Comparison of ENCODE assay signal across 34 cellular contexts in the genomic region with DNA sequence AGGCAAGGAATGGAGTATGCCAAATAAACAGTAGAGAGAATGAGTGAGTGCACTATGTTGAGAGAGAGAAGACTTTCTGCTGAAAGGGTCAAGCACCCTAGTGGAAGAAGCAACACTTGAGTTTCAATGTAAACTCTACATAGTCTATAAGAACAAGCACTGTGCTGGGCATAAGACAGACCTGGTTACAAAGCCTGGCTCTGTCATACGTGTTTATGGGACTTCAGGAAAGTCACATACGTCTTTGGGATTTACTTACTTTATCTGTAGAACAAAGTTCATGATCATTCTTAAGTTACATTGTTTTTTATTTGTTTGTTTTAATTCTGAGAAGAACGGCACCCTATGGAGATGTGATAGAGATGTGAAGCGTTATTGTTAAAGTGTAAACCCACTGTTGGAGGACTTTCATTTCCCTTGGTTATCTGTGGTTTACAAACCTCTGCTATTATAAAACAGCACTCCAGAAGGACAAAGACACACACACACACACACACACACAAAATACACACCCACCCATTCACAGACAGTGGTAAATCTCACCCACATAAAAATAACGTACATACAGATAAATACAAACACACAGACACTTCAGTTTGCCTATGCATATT.
"Had no signal": no experiment of that assay in that cellular context is flagged by ENCODE, and none has a peak within 500 bp of the region (broad histone marks: within the 10 kb centered on the region; RNA-seq: fewer than 3 reads in every experiment).

No MANE protein-coding gene starts in this region.

- H3K4me2 ChIP-seq: KMS-11 had no signal

- H3K27me3 ChIP-seq: MG63 had no signal

- DNase-seq: Karpas-422, Kasumi-1, MG63, MM.1S, MV-4-11, NCI-H1048, NCI-H1092, NCI-H1092 treated with DMSO at 0.1 percent for 48 hours, NCI-H1105, NCI-H1105 treated with DMSO at 0.1 percent for 48 hours, NCI-H1417, NCI-H1417 treated with DMSO at 0.1 percent for 48 hours, NCI-H1436, NCI-H1436 treated with DMSO at 0.1 percent for 48 hours, NCI-H146, NCI-H1694, NCI-H1694 treated with DMSO at 0.1 percent for 48 hours, NCI-H187, NCI-H187 treated with DMSO at 0.1 percent for 48 hours, NCI-H1930, NCI-H2029 treated with DMSO at 0.1 percent for 48 hours, NCI-H2081, NCI-H2081 treated with DMSO at 0.1 percent for 48 hours, NCI-H2107, NCI-H2171, NCI-H2171 treated with DMSO at 0.1 percent for 48 hours, NCI-H2227 treated with DMSO at 0.1 percent for 48 hours, NCI-H226, NCI-H345, NCI-H446, NCI-H446 treated with DMSO at 0.1 percent for 48 hours, NCI-H510A, NCI-H510A treated with DMSO at 0.1 percent for 48 hours had no signal

- H3K4me3 ChIP-seq: MG63 had no signal

- H3K27ac ChIP-seq: KMS-11 had no signal

- H3K36me3 ChIP-seq: MG63 had no signal

- H3K9me3 ChIP-seq: MG63 had no signal
